Comparison of ENCODE assay signal across 17 cellular contexts in genomic region chr2:118085173-118086023, GRCh38.
"Had no signal": no experiment of that assay in that cellular context is flagged by ENCODE, and none has a peak within 500 bp of the region (broad histone marks: within the 10 kb centered on the region; RNA-seq: fewer than 3 reads in every experiment).

No MANE protein-coding gene starts in this region.

- H3K27me3 ChIP-seq: dorsolateral prefrontal cortex, gastrocnemius medialis, tibial artery, vagina had no signal

- ATAC-seq: activated CD8-positive, alpha-beta T cell treated with anti-CD3 and anti-CD28 coated beads for 36 hours; activated T-cell treated with anti-CD3 and anti-CD28 coated beads, Interleukin-2, amount 50 U/mL, for 72 hours; gastrocnemius medialis; left cardiac atrium; naive thymus-derived CD8-positive, alpha-beta T cell; right cardiac atrium; stimulated activated effector memory CD8-positive, alpha-beta T cell treated with anti-CD3 and anti-CD28 coated beads, Interleukin-12 subunit alpha, Interleukin-12 subunit beta, amount 100 ng/mL, for 72 hours had no signal

- H3K9me3 Mint-ChIP-seq: activated CD8-positive, alpha-beta T cell treated with anti-CD3 and anti-CD28 coated beads for 36 hours; activated T-cell treated with anti-CD3 and anti-CD28 coated beads, Interleukin-2, amount 50 U/mL, for 72 hours; naive thymus-derived CD8-positive, alpha-beta T cell; stimulated activated effector memory CD8-positive, alpha-beta T cell treated with anti-CD3 and anti-CD28 coated beads, Interleukin-12 subunit alpha, Interleukin-12 subunit beta, amount 100 ng/mL, for 72 hours had no signal

- H3K9me3 ChIP-seq: gastrocnemius medialis, neutrophil, tibial artery, vagina had no signal

- H3K27ac Mint-ChIP-seq: activated CD8-positive, alpha-beta T cell treated with anti-CD3 and anti-CD28 coated beads for 36 hours; activated T-cell treated with anti-CD3 and anti-CD28 coated beads, Interleukin-2, amount 50 U/mL, for 72 hours; naive thymus-derived CD8-positive, alpha-beta T cell; stimulated activated effector memory CD8-positive, alpha-beta T cell treated with anti-CD3 and anti-CD28 coated beads, Interleukin-12 subunit alpha, Interleukin-12 subunit beta, amount 100 ng/mL, for 72 hours had no signal

- H3K36me3 Mint-ChIP-seq: naive thymus-derived CD8-positive, alpha-beta T cell had no signal

- H3K36me3 ChIP-seq: gastrocnemius medialis, neutrophil, tibial artery, vagina, WERI-Rb-1 had no signal

- H3K4me3 ChIP-seq: dorsolateral prefrontal cortex, gastrocnemius medialis, tibial artery, vagina had no signal

- H3K27ac ChIP-seq: dorsolateral prefrontal cortex, gastrocnemius medialis, neutrophil, tibial artery, vagina, WERI-Rb-1 had no signal

- DNase-seq: activated CD4-positive, alpha-beta T cell treated with anti-CD3 and anti-CD28 coated beads for 4 hours; activated CD8-positive, alpha-beta memory T cell treated with anti-CD3 and anti-CD28 coated beads, Interleukin-2, amount 50 U/mL, for 4 hours; activated CD8-positive, alpha-beta T cell treated with anti-CD3 and anti-CD28 coated beads for 36 hours; activated T-cell treated with anti-CD3 and anti-CD28 coated beads, Interleukin-2, amount 50 U/mL, for 72 hours; aorta; dorsolateral prefrontal cortex; gastrocnemius medialis; hippocampal formation; left cardiac atrium; naive thymus-derived CD8-positive, alpha-beta T cell; posterior cingulate gyrus; right cardiac atrium; tibial artery; WERI-Rb-1 had no signal

- H3K4me3 Mint-ChIP-seq: activated CD8-positive, alpha-beta T cell treated with anti-CD3 and anti-CD28 coated beads for 36 hours; activated T-cell treated with anti-CD3 and anti-CD28 coated beads, Interleukin-2, amount 50 U/mL, for 72 hours; naive thymus-derived CD8-positive, alpha-beta T cell; stimulated activated effector memory CD8-positive, alpha-beta T cell treated with anti-CD3 and anti-CD28 coated beads, Interleukin-12 subunit alpha, Interleukin-12 subunit beta, amount 100 ng/mL, for 72 hours had no signal

- H3K4me1 Mint-ChIP-seq: stimulated activated effector memory CD8-positive, alpha-beta T cell treated with anti-CD3 and anti-CD28 coated beads, Interleukin-12 subunit alpha, Interleukin-12 subunit beta, amount 100 ng/mL, for 72 hours had no signal
